ENCODE assay signal across 8 cellular contexts in the genomic region with DNA sequence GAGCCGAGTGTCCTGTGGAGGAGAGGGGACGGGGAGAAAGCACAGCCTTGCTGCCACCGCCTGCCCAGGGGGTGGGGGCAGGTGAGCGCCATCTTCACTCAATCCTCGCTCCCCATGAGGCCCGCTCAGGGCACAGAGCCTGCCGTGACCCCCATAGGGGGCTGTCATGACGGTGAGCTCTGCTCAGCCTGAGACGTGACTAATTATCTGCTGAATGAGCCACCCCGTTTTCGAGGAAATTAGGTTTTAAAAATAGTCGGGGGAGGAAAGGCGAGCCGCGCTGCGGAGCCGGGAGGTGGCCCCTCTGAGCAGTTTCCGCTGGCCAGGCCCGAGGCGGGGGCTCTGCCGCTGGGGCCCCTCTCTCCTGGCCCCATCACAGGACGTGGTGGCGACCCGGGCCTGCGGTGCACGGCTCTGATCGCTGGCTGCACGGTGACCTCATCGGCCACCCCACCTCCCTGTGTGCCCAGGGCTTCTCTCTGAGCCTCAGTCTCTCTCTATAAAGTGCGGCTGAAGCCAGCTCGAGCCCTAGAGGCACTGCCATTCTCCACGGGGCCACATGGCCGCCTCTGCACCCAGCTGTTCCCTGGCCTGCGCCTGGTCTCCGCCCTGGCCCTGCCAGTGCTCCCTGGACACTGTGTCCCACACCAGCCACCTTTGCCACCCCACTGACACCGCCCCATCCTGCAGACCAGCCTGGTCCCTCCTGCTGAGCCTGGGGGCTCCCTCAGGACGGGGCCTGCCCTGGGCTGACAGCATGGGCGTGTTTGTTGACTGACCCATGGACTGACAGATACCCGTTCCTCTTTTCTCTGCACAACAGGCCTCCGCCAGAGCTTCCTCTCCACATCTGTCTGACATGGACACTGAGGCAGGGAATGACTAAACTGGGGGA. TPM values are rescaled to one million over a fixed set of nuclear protein-coding genes. Genes with fewer than 3 reads are reported as not detected.
A peak's percentile ranks its signal among the peaks of the same experiment; 100 is the strongest.
DNase-seq lines count a peak whose midpoint lies in the region; ATAC-seq and TF ChIP-seq lines count a peak whose summit lies in the region.

No MANE protein-coding gene starts in this region.

- peak; percentile 58 for TF ChIP-seq CTCF in HFFc6 (IDR thresholded peaks at IDR 0.05)

- DNase-seq in HFFc6 = peak; percentile 54
- peak; percentile 52 for DNase-seq in left kidney (ENCODE audit: low read depth, low spot score)
- DNase-seq in stimulated activated naive B cell treated with anti-CD40 and anti-IgM and Interleukin-4, amounts not matched to agents 10 μg/mL and 1 μg/mL and 100 μg/mL, for 72 hours = no peak
- no peak for DNase-seq in SIG-M5 (lab: John Stamatoyannopoulos, UW)
- no peak for DNase-seq in NOMO-1 (lab: John Stamatoyannopoulos, UW; ENCODE audit: unreplicated experiment in 2 of 2)

- H3K4me1 Mint-ChIP-seq in HFFc6 (ENCODE audit: low read depth) = peaks cover 44% of the 10 kb centered on the region
- H3K4me1 Mint-ChIP-seq in activated naive CD4-positive, alpha-beta T cell treated with anti-CD3 and anti-CD28 coated beads, Interleukin-2, amount 50 U/mL, for 24 hours = peaks cover 28% of the 10 kb centered on the region
- H3K4me1 Mint-ChIP-seq in stimulated activated naive B cell treated with anti-CD40 and anti-IgM and Interleukin-4, amounts not matched to agents 10 μg/mL and 1 μg/mL and 100 μg/mL, for 72 hours = peaks cover 34 to 35% of the 10 kb centered on the region in 2 donors

- peaks cover 6% of the 10 kb centered on the region; the same call in 1 of the 2 replicates for H3K36me3 Mint-ChIP-seq in HFFc6 (ENCODE audit: low read depth)
- peaks cover 3% of the 10 kb centered on the region for H3K36me3 Mint-ChIP-seq in activated naive CD4-positive, alpha-beta T cell treated with anti-CD3 and anti-CD28 coated beads, Interleukin-2, amount 50 U/mL, for 24 hours
- peaks cover 8 to 34% of the 10 kb centered on the region in 2 donors for H3K36me3 Mint-ChIP-seq in stimulated activated naive B cell treated with anti-CD40 and anti-IgM and Interleukin-4, amounts not matched to agents 10 μg/mL and 1 μg/mL and 100 μg/mL, for 72 hours

- peak overlapping the region; percentile 98 for H3K27ac Mint-ChIP-seq in HFFc6
- H3K27ac Mint-ChIP-seq in activated naive CD4-positive, alpha-beta T cell treated with anti-CD3 and anti-CD28 coated beads, Interleukin-2, amount 50 U/mL, for 24 hours = peak overlapping the region; percentile 8
- peak overlapping the region; percentile 71 for H3K27ac Mint-ChIP-seq in stimulated activated naive B cell treated with anti-CD40 and anti-IgM and Interleukin-4, amounts not matched to agents 10 μg/mL and 1 μg/mL and 100 μg/mL, for 72 hours

- H3K4me3 Mint-ChIP-seq in HFFc6 = peak overlapping the region; percentile 81; the same call in 1 of the 2 replicates
- no peak overlapping the region for H3K4me3 Mint-ChIP-seq in activated naive CD4-positive, alpha-beta T cell treated with anti-CD3 and anti-CD28 coated beads, Interleukin-2, amount 50 U/mL, for 24 hours
- peak overlapping the region; percentile 66 to 82 for H3K4me3 Mint-ChIP-seq in stimulated activated naive B cell treated with anti-CD40 and anti-IgM and Interleukin-4, amounts not matched to agents 10 μg/mL and 1 μg/mL and 100 μg/mL, for 72 hours

- peaks cover 6% of the 10 kb centered on the region for H3K27me3 Mint-ChIP-seq in HFFc6 (ENCODE audit: insufficient read depth)
- no peaks in the 10 kb centered on the region for H3K27me3 Mint-ChIP-seq in activated naive CD4-positive, alpha-beta T cell treated with anti-CD3 and anti-CD28 coated beads, Interleukin-2, amount 50 U/mL, for 24 hours
- H3K27me3 Mint-ChIP-seq in stimulated activated naive B cell treated with anti-CD40 and anti-IgM and Interleukin-4, amounts not matched to agents 10 μg/mL and 1 μg/mL and 100 μg/mL, for 72 hours = peaks cover 0 to 6% of the 10 kb centered on the region in 2 donors

- ATAC-seq in stimulated activated naive B cell treated with anti-CD40 and anti-IgM and Interleukin-4, amounts not matched to agents 10 μg/mL and 1 μg/mL and 100 μg/mL, for 72 hours (replicated peaks) = peak; percentile 61 to 66
- ATAC-seq in HG03432 (IDR thresholded peaks at IDR 0.05; ENCODE audit: unreplicated experiment) (no peak), HG02938 (IDR thresholded peaks at IDR 0.05; ENCODE audit: unreplicated experiment) (no peak)

- H3K9me3 Mint-ChIP-seq in HFFc6 = no peaks in the 10 kb centered on the region
- H3K9me3 Mint-ChIP-seq in activated naive CD4-positive, alpha-beta T cell treated with anti-CD3 and anti-CD28 coated beads, Interleukin-2, amount 50 U/mL, for 24 hours = no peaks in the 10 kb centered on the region
- no peaks in the 10 kb centered on the region for H3K9me3 Mint-ChIP-seq in stimulated activated naive B cell treated with anti-CD40 and anti-IgM and Interleukin-4, amounts not matched to agents 10 μg/mL and 1 μg/mL and 100 μg/mL, for 72 hours

RNA-seq across cellular contexts. Expression of a gene that starts 28.3 kb away (rescaled TPM):
- total RNA-seq in HFFc6 (2021; fragmentation: NEBNext Ultra II Directional; extraction: Animal tissue kit (Norgen Biotek cat#: 25700)) = 10 to 100 TPM; 73.8 to 95.6 (median 78.7) TPM

RNA-seq across cellular contexts. Expression of a gene that starts 36.3 kb away (rescaled TPM):
- not detected for total RNA-seq in HFFc6 (2021; fragmentation: NEBNext Ultra II Directional; extraction: Animal tissue kit (Norgen Biotek cat#: 25700))

RNA-seq across cellular contexts. Expression of a gene that starts 45.3 kb away (rescaled TPM):
- 10 to 100 TPM; 22.7 to 25.3 (median 24.9) TPM for total RNA-seq in HFFc6 (2021; fragmentation: NEBNext Ultra II Directional; extraction: Animal tissue kit (Norgen Biotek cat#: 25700))

Comparison
In these comparisons a context has a peak if more than half of its experiments do, and no peak if none do; other contexts are left out.
1. DNase-seq: peak in HFFc6 (single experiment) and left kidney (single experiment); none in stimulated activated naive B cell treated with anti-CD40 and anti-IgM and Interleukin-4, amounts not matched to agents 10 μg/mL and 1 μg/mL and 100 μg/mL, for 72 hours (single experiment), SIG-M5 (single experiment) and NOMO-1 (0 of 2).
2. H3K27ac Mint-ChIP-seq: peak in every context shown above with its lines; median percentile 98 in HFFc6; 71 in stimulated activated naive B cell treated with anti-CD40 and anti-IgM and Interleukin-4, amounts not matched to agents 10 μg/mL and 1 μg/mL and 100 μg/mL, for 72 hours; 8 in activated naive CD4-positive, alpha-beta T cell treated with anti-CD3 and anti-CD28 coated beads, Interleukin-2, amount 50 U/mL, for 24 hours.
3. ATAC-seq: peak in stimulated activated naive B cell treated with anti-CD40 and anti-IgM and Interleukin-4, amounts not matched to agents 10 μg/mL and 1 μg/mL and 100 μg/mL, for 72 hours (2 of 2); none in HG03432 (single experiment) and HG02938 (single experiment).